ENCODE assay signal across 9 cellular contexts in genomic region chr7:90455163-90456030, GRCh38. TPM values are rescaled to one million over a fixed set of nuclear protein-coding genes. Genes with fewer than 3 reads are reported as not detected.
DNase-seq lines count a peak whose midpoint lies in the region; ATAC-seq and TF ChIP-seq lines count a peak whose summit lies in the region.
"Had no signal": no experiment of that assay in that cellular context is flagged by ENCODE, and none has a peak within 500 bp of the region (broad histone marks: within the 10 kb centered on the region; RNA-seq: fewer than 3 reads in every experiment).

No MANE protein-coding gene starts in this region.

- intact Hi-C loops in psoas muscle (cut with DNase I): loop anchor here (2.0 to 5.0 kb wide), 3 partner anchors 172 to 579 kb away; no protein-coding TSS in a partner anchor

- H3K9me3 Mint-ChIP-seq in WTC11: peaks cover 3% of the 10 kb centered on the region; the same call in 1 of the 2 replicates
- H3K9me3 Mint-ChIP-seq: T-helper 1 cell treated with Interleukin-12 subunit alpha and Interleukin-12 subunit beta and Interleukin-4 antibody, amounts not matched to agents 30 μg/mL and 1 μg/mL, for 36 hours had no signal

- H3K9me3 ChIP-seq in cardiac muscle cell (ENCODE audit: low read depth) (no peaks in the 10 kb centered on the region), psoas muscle (no peaks in the 10 kb centered on the region)

- H3K4me1 ChIP-seq in cardiac muscle cell (ENCODE audit: low read depth) (no peaks in the 10 kb centered on the region), psoas muscle (no peaks in the 10 kb centered on the region)

- no peaks in the 10 kb centered on the region for H3K27me3 Mint-ChIP-seq in WTC11 (ENCODE audit: low read depth)

- ATAC-seq in GM18508 (IDR thresholded peaks at IDR 0.05; ENCODE audit: insufficient read depth, unreplicated experiment) (peak; percentile 90), HG02973 (IDR thresholded peaks at IDR 0.05; ENCODE audit: unreplicated experiment) (peak; percentile 87), WTC11 (peak; percentile 91), psoas muscle (peak in 3 of 4 donors; percentile 49 to 83 (median 59)), esophagus mucosa (no peak)

- no peak overlapping the region for H3K27ac Mint-ChIP-seq in WTC11
- H3K27ac Mint-ChIP-seq: T-helper 1 cell treated with Interleukin-12 subunit alpha and Interleukin-12 subunit beta and Interleukin-4 antibody, amounts not matched to agents 30 μg/mL and 1 μg/mL, for 36 hours had no signal

- CTCF ChIA-PET in BJ (lab: Yijun Ruan, JAX) (interaction anchor here (0.6 to 2.5 kb wide), 29 partner anchors 10 to 624 kb away, joined by 3 to 15 read pairs (median 4); partner anchors contain the start of gene CDK14), WTC11 (lab: Charles Lee) (interaction anchor here (0.6 to 1.3 kb wide), 49 partner anchors 10 to 1485 kb away, joined by 3 to 35 read pairs (median 4); partner anchors contain the start of genes AKAP9 and CLDN12)

- H3K36me3 Mint-ChIP-seq in WTC11: no peaks in the 10 kb centered on the region

- DNase-seq in BJ (ENCODE audit: low read depth): peak; percentile 7
- peak; percentile 48 for DNase-seq in NCI-H2029 treated with DMSO at 0.1 percent for 48 hours (lab: John Stamatoyannopoulos, UW)
- no peak for DNase-seq in WTC11 (ENCODE audit: low spot score)
- DNase-seq in cardiac muscle cell (ENCODE audit: low read depth in 1 of 2, low spot score in 1 of 2): peak; percentile 59 to 64
- no peak for DNase-seq in psoas muscle

- peaks cover 10% of the 10 kb centered on the region for H3K4me1 Mint-ChIP-seq in WTC11

- H3K27ac ChIP-seq in cardiac muscle cell (no peak overlapping the region), psoas muscle (no peak overlapping the region)

- H3K36me3 ChIP-seq in BJ (ENCODE audit: control insufficient read depth, insufficient read depth, low read length) (no peaks in the 10 kb centered on the region), cardiac muscle cell (no peaks in the 10 kb centered on the region), psoas muscle (ENCODE audit: insufficient read depth in 1 of 2, low read depth in 1 of 2) (no peaks in the 10 kb centered on the region)

- WGBS in psoas muscle, 3 donors: 23 to 32% (median 31%) methylated on average over 6 of the region's 6 CpGs

- H3K4me3 Mint-ChIP-seq in WTC11: peak overlapping the region; percentile 61
- H3K4me3 Mint-ChIP-seq: T-helper 1 cell treated with Interleukin-12 subunit alpha and Interleukin-12 subunit beta and Interleukin-4 antibody, amounts not matched to agents 30 μg/mL and 1 μg/mL, for 36 hours had no signal

- POLR2A ChIA-PET in BJ (lab: Charles Lee): interaction anchor here (0.8 kb wide), 1 partner anchor 1008 kb away, joined by 3 read pairs; no protein-coding TSS in a partner anchor
- POLR2A ChIA-PET in WTC11 (lab: Charles Lee): interaction anchor here (0.6 kb wide), 1 partner anchor 99 kb away, joined by 3 read pairs; no protein-coding TSS in a partner anchor

- H3K4me3 ChIP-seq in BJ (ENCODE audit: low read depth, low read length): peak overlapping the region; percentile 22; the same call in 1 of the 2 replicates
- H3K4me3 ChIP-seq in cardiac muscle cell: peak overlapping the region; percentile 11
- peak overlapping the region; percentile 44 for H3K4me3 ChIP-seq in psoas muscle

- no peaks in the 10 kb centered on the region; the same call in 1 of the 2 replicates for H3K27me3 ChIP-seq in BJ (ENCODE audit: control insufficient read depth, insufficient read depth, low read length)
- H3K27me3 ChIP-seq in cardiac muscle cell: no peaks in the 10 kb centered on the region
- H3K27me3 ChIP-seq in psoas muscle (ENCODE audit: insufficient read depth in 3 of 3, low read length in 2 of 3): no peaks in the 10 kb centered on the region

- TF ChIP-seq CTCF in BJ (IDR thresholded peaks at IDR 0.05; ENCODE audit: insufficient read depth, low read depth, low read length) (peak; percentile 71), WTC11 (IDR thresholded peaks at IDR 0.05) (peak; percentile 50; the same call in 1 of the 2 replicates), cardiac muscle cell (IDR thresholded peaks at IDR 0.05; ENCODE audit: low read depth, low read length) (peak; percentile 76), psoas muscle (IDR thresholded peaks at IDR 0.05) (peak; percentile 76)

TF ChIP-seq in WTC11, 78 proteins besides CTCF, POLR2A, EP300 and RAD21:
- TF ChIP-seq TEAD4 (CRISPR knock-in tag; IDR thresholded peaks at IDR 0.05) (no peak), PRDM15 (CRISPR knock-in tag; IDR thresholded peaks at IDR 0.05) (no peak), NR2C2 (CRISPR knock-in tag; IDR thresholded peaks at IDR 0.05) (no peak), SMAD3 (CRISPR knock-in tag; IDR thresholded peaks at IDR 0.05; ENCODE audit: borderline replicate concordance) (no peak), IRF2 (CRISPR knock-in tag; IDR thresholded peaks at IDR 0.05; ENCODE audit: borderline replicate concordance, low read depth) (no peak), CREM (CRISPR knock-in tag; IDR thresholded peaks at IDR 0.05) (no peak), ZNF219 (CRISPR knock-in tag; IDR thresholded peaks at IDR 0.05; ENCODE audit: borderline replicate concordance) (no peak), ZNF671 (CRISPR knock-in tag; IDR thresholded peaks at IDR 0.05) (no peak)

RNA-seq across cellular contexts. Expression of gene PTTG1IP2, which starts 14.0 kb away (rescaled TPM):
- polyA plus RNA-seq in BJ (2011; rRNA removed) (not detected in 2 replicates), cardiac muscle cell (not detected in 2 replicates), psoas muscle (not detected)
- polyA minus RNA-seq in BJ (2011; rRNA and poly(A)+ RNA removed): not detected in 2 replicates
- total RNA-seq in WTC11 (2021) (not detected in 3 replicates), cardiac muscle cell (not detected in 2 replicates), psoas muscle (not detected), esophagus mucosa (not detected)

RNA-seq across cellular contexts. Expression of gene CLDN12, which starts 52.1 kb away (rescaled TPM):
- polyA plus RNA-seq in BJ (2011; rRNA removed) (61.8 and 71.0 TPM in 2 replicates), cardiac muscle cell (23.7 and 31.8 TPM in 2 replicates), psoas muscle (10 to 100 TPM; 16.3 to 30.4 (median 28.1) TPM)
- polyA minus RNA-seq in BJ (2011; rRNA and poly(A)+ RNA removed): 78.1 and 138 TPM in 2 replicates
- total RNA-seq in WTC11 (2021) (39.4 to 47.5 TPM (median 44.1 TPM) in 3 replicates), cardiac muscle cell (24.6 and 25.8 TPM in 2 replicates), psoas muscle (10 to 100 TPM; 18.0 to 42.2 (median 26.3) TPM), esophagus mucosa (20.7 TPM)

Comparison
In these comparisons a context has a peak if more than half of its experiments do, and no peak if none do; other contexts are left out.
1. DNase-seq: peak in BJ (single experiment), NCI-H2029 treated with DMSO at 0.1 percent for 48 hours (single experiment) and cardiac muscle cell (2 of 2); none in WTC11 (single experiment) and psoas muscle (0 of 2).
2. Peak in every context shown above with its lines, with median percentiles within 50 percentile points of each other: H3K4me3 ChIP-seq and CTCF ChIP-seq.